8 cellular contexts compared by ENCODE assay signal in the genomic region with DNA sequence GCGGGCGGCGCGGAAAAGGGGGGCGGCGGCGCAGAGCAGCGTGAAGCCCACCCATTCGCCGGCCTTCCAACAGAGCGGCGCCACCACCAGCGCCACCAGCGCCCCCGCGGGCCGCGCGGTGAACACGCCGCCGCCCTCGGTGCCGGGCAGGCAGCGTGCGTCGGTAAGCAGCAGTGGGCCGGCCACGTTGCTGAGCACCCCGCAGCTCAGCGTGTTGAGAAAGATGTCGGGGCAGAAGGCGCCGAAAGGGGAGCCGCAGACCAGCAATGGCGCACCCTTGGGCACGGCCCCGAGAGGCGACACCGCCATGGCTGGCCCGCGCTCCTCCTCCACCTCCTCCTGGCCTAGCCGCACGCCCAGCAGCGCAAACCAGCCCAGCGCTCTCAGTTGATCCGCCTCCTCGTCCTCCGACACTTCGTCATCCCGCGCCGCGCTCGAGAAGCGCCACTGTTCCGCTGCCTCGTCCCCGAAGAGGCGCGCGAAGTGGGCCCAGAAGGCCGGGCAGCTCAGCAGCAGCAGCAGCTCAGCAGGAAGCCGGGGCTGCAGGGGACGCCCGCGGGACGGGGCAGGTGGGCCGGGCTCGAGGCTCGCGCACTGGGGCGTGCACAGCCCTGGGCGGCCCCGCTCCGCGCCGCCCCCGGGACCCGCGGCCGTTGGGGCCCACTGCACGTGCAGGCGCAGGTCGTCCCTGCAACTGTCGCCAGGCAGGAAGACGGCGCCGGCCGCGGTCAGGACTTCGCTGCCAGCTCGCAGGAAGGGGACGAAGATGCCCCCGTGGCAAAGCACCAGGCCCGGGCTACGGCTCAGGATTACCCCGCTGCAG. TPM values are rescaled to one million over a fixed set of nuclear protein-coding genes. Genes with fewer than 3 reads are reported as not detected.
DNase-seq lines count a peak whose midpoint lies in the region; ATAC-seq, FAIRE-seq and TF ChIP-seq lines count a peak whose summit lies in the region.

No MANE protein-coding gene starts in this region.

- peak overlapping the region; percentile 39 for H2BK5ac ChIP-seq in IMR-90 (ENCODE audit: low read depth, low read length, poor library complexity, severe bottlenecking)

- FAIRE-seq in urothelium cell line (lab: Jason Lieb, UNC), result peak; percentile 93

- H3K36me3 ChIP-seq in IMR-90 (ENCODE audit: control insufficient read depth, insufficient read depth, low read length), result peaks cover 13% of the 10 kb centered on the region
- no peaks in the 10 kb centered on the region for H3K36me3 ChIP-seq in prostate gland

- dilution Hi-C loops in IMR-90 (cut with HindIII; ENCODE audit: low sequenced_read_pairs, unreplicated experiment), result no loop called here

- TF ChIP-seq RAD21 in IMR-90 (IDR thresholded peaks at IDR 0.05; ENCODE audit: low read length), result peak; percentile 21; the same call in 1 of the 2 replicates

- 0 out of 2 replicates have a peak overlapping the region, but pooled peaks have one; percentile 38 for H3K56ac ChIP-seq in IMR-90 (ENCODE audit: extremely low read depth, insufficient read depth, low read length)

- no peak overlapping the region for H2BK15ac ChIP-seq in IMR-90 (ENCODE audit: low read depth, low read length)

- peak overlapping the region; percentile 49 for H2BK120ac ChIP-seq in IMR-90 (ENCODE audit: low read depth, low read length)

- H3K14ac ChIP-seq in IMR-90 (replicated peaks; ENCODE audit: low read depth, low read length), result peak overlapping the region; percentile 40; the same call in 1 of the 2 replicates

- intact Hi-C loops in IMR-90 (cut with micrococcal nuclease) (loop anchor here (1.0 to 10.0 kb wide), 3 partner anchors 171 to 341 kb away; partner anchors contain the start of gene COL13A1), left ventricle myocardium superior (cut with micrococcal nuclease) (no loop called here), prostate gland (cut with DNase I) (loop anchor here (2.0 kb wide), 1 partner anchor 25 kb away; the partner anchor contains the start of gene SAR1A)

- peak overlapping the region; percentile 45 for H4K91ac ChIP-seq in IMR-90 (ENCODE audit: insufficient read depth, low read depth, low read length)

- H3K27me3 ChIP-seq in IMR-90 (ENCODE audit: control insufficient read depth, insufficient read depth, low read length), result no peaks in the 10 kb centered on the region
- no peaks in the 10 kb centered on the region for H3K27me3 ChIP-seq in prostate gland (replicated peaks; ENCODE audit: insufficient read depth)

- H2AK5ac ChIP-seq in IMR-90 (ENCODE audit: low read depth, low read length), result peak overlapping the region; percentile 31

- peak overlapping the region; percentile 77 for H3K4ac ChIP-seq in IMR-90 (ENCODE audit: low read depth, low read length)

- H3K79me1 ChIP-seq in IMR-90 (ENCODE audit: low read depth in 1 of 2, low read length in 2 of 2), result peaks cover 35 to 63% of the 10 kb centered on the region in 2 experiments

- no peaks in the 10 kb centered on the region for H3K9me3 ChIP-seq in IMR-90 (ENCODE audit: control insufficient read depth, insufficient read depth, low read length)
- H3K9me3 ChIP-seq in prostate gland, result no peaks in the 10 kb centered on the region

- ATAC-seq in GM21529 (IDR thresholded peaks at IDR 0.05; ENCODE audit: unreplicated experiment), result peak; percentile 47
- peak; percentile 53 for ATAC-seq in IMR-90 (ENCODE audit: low read depth)
- peak; percentile 76 for ATAC-seq in left ventricle myocardium superior

- 0% methylated on average over 45 of the region's 98 CpGs; no CpG with 5 or more reads in 1 of the 2 experiments for WGBS in IMR-90 (ENCODE audit: extremely low coverage in 2 of 2, insufficient read length in 1 of 2), 2 experiments
- WGBS in adipose tissue, 3 donors, result 0 to 1% (median 0%) methylated on average over 63 to 97 of the region's 98 CpGs
- WGBS in prostate gland, result under 1% methylated on average over 54 of the region's 98 CpGs

- BruUV-seq in IMR-90 (replicated peaks; lab: Mats Ljungman, UMichigan), result no TSS peak

- H2AFZ ChIP-seq in IMR-90 (replicated peaks; ENCODE audit: low read length, poor library complexity), result peak overlapping the region; percentile 98

- TF ChIP-seq CTCF in IMR-90 (conservative IDR thresholded peaks at IDR 0.05; ENCODE audit: low read depth, low read length) (peak; percentile 58), prostate gland (IDR thresholded peaks at IDR 0.05) (peak in 2 of 4 experiments; percentile 57 to 69)

- TF ChIP-seq POLR2A in IMR-90 (IDR thresholded peaks at IDR 0.05; ENCODE audit: low read depth, low read length) (no peak), prostate gland (IDR thresholded peaks at IDR 0.05) (no peak)

- H3K9me1 ChIP-seq in IMR-90 (ENCODE audit: insufficient read depth, low read length), result peaks cover 13% of the 10 kb centered on the region; the same call in 1 of the 2 replicates

- CTCF ChIA-PET in IMR-90 (lab: Yijun Ruan, JAX), result interaction anchor here (0.6 to 2.1 kb wide), 21 partner anchors 10 to 259 kb away, joined by 3 to 9 read pairs (median 4); partner anchors contain the start of genes EIF4EBP2 and SAR1A

- peaks cover 50% of the 10 kb centered on the region for H4K20me1 ChIP-seq in IMR-90 (ENCODE audit: insufficient read depth, low read length)

- peak overlapping the region; percentile 49 for H3K4me3 ChIP-seq in IMR-90 (ENCODE audit: insufficient read depth, low read depth, low read length)
- H3K4me3 ChIP-seq in prostate gland, result peak overlapping the region; percentile 51 to 69

- in situ Hi-C loops in IMR-90 (cut with MboI; ENCODE audit: low sequenced_read_pairs), result no loop called here

- H3K4me1 ChIP-seq in IMR-90 (ENCODE audit: control insufficient read depth, insufficient read depth, low read length) (peaks cover 11% of the 10 kb centered on the region), prostate gland (replicated peaks) (peaks cover 8% of the 10 kb centered on the region)

- DNase-seq in ELR (ENCODE audit: low read depth) (peak; percentile 80), IMR-90 (peak; percentile 54), SW 1271 (lab: John Stamatoyannopoulos, UW) (peak; percentile 14 to 65), left ventricle myocardium superior (peak; percentile 78), prostate gland (ENCODE audit: low spot score) (peak; percentile 24), urothelium cell line (ENCODE audit: low spot score) (peak; percentile 87)

- peak overlapping the region; percentile 78 for H3K23ac ChIP-seq in IMR-90 (ENCODE audit: low read depth, low read length)

- peak overlapping the region; percentile 19; the same call in 1 of the 2 replicates for H4K5ac ChIP-seq in IMR-90 (ENCODE audit: low read depth, low read length)

- H3K4me2 ChIP-seq in IMR-90 (ENCODE audit: low read depth, low read length), result peak overlapping the region; percentile 63

- H3K27ac ChIP-seq in IMR-90 (ENCODE audit: insufficient read depth, low read length) (peak overlapping the region; percentile 64), adipose tissue (ENCODE audit: low read depth, low read length) (peak overlapping the region; percentile 0), prostate gland (peak overlapping the region; percentile 83 to 89)

- H4K8ac ChIP-seq in IMR-90 (ENCODE audit: low read depth in 2 of 2, low read length in 2 of 2), result peak overlapping the region; percentile 55 to 82; a peak in 3 of 4 replicates

- POLR2A ChIA-PET in IMR-90 (lab: Charles Lee; ENCODE audit: unreplicated experiment), result interaction anchor here (0.6 to 1.4 kb wide), 2 partner anchors 24 to 1595 kb away, joined by 3 to 13 read pairs; partner anchors contain the start of gene SAR1A

- peak overlapping the region; percentile 94 for H2AK9ac ChIP-seq in IMR-90 (replicated peaks; ENCODE audit: low read depth, low read length, poor library complexity)

- H3K9ac ChIP-seq in IMR-90 (ENCODE audit: low read depth, low read length), result peak overlapping the region; percentile 68

- H2BK20ac ChIP-seq in IMR-90 (ENCODE audit: low read depth, low read length), result no peak overlapping the region

- peak overlapping the region; percentile 19; the same call in 1 of the 2 replicates for H3K18ac ChIP-seq in IMR-90 (ENCODE audit: low read depth, low read length)

TF ChIP-seq in IMR-90, 13 proteins besides CTCF, POLR2A, EP300 and RAD21 (continues in another document):
- no peak for TF ChIP-seq SMC3 (IDR thresholded peaks at IDR 0.05; ENCODE audit: low read depth, low read length)
- peak; percentile 21; the same call in 1 of the 2 replicates for TF ChIP-seq BHLHE40 (IDR thresholded peaks at IDR 0.05; ENCODE audit: low read depth, low read length)
- no peak for TF ChIP-seq CHD1 (IDR thresholded peaks at IDR 0.05; ENCODE audit: low read depth, low read length)
- no peak for TF ChIP-seq RFX5 (IDR thresholded peaks at IDR 0.05; ENCODE audit: low read depth, low read length)
- TF ChIP-seq NFE2L2 (IDR thresholded peaks at IDR 0.05; ENCODE audit: low read depth, low read length), result no peak
- peak; percentile 94; the same call in 1 of the 2 replicates for TF ChIP-seq MXI1 (IDR thresholded peaks at IDR 0.05; ENCODE audit: borderline replicate concordance, low read depth, low read length)
- TF ChIP-seq CEBPB (IDR thresholded peaks at IDR 0.05; ENCODE audit: low read depth, low read length), result no peak

RNA-seq across cellular contexts. Expression of gene TYSND1, which starts 0.6 kb away (rescaled TPM):
- total RNA-seq in IMR-90 (2012; rRNA removed) (2.8 and 2.9 TPM in 2 replicates), left ventricle myocardium superior (6.6 TPM), prostate gland (10 to 100 TPM; 18.2 to 32.4 TPM)
- polyA plus RNA-seq in IMR-90 (2012; rRNA removed) (4.1 and 4.6 TPM in 2 replicates), adipose tissue (10 to 100 TPM in 1 of 3 donors, 1 to 10 TPM in 2; 8.0 to 14.9 (median 9.6) TPM)
- 4.0 and 5.5 TPM in 2 replicates for polyA plus RNA-seq in IMR-90 (2012; cell fraction: cytosol; rRNA removed)
- polyA plus RNA-seq in IMR-90 (2012; cell fraction: nucleus; rRNA removed; ENCODE audit: low replicate concordance), result 12.4 and 20.6 TPM in 2 replicates

RNA-seq across cellular contexts. Expression of gene AIFM2, which starts 13.3 kb away (rescaled TPM):
- total RNA-seq in IMR-90 (2012; rRNA removed) (1.7 and 2.0 TPM in 2 replicates), left ventricle myocardium superior (16.3 TPM), prostate gland (10 to 100 TPM; 10.7 to 12.2 TPM)
- polyA plus RNA-seq in IMR-90 (2012; rRNA removed) (4.5 and 4.6 TPM in 2 replicates), adipose tissue (10 to 100 TPM; 12.3 to 88.0 (median 24.6) TPM)
- polyA plus RNA-seq in IMR-90 (2012; cell fraction: cytosol; rRNA removed), result 3.6 and 5.9 TPM in 2 replicates
- 6.3 and 6.9 TPM in 2 replicates for polyA plus RNA-seq in IMR-90 (2012; cell fraction: nucleus; rRNA removed; ENCODE audit: low replicate concordance)

RNA-seq across cellular contexts. Expression of gene SAR1A, which starts 24.4 kb away (rescaled TPM):
- total RNA-seq in IMR-90 (2012; rRNA removed) (161 and 272 TPM in 2 replicates), left ventricle myocardium superior (88.1 TPM), prostate gland (10 to 100 TPM; 48.3 to 68.0 TPM)
- polyA plus RNA-seq in IMR-90 (2012; rRNA removed) (45.8 and 56.9 TPM in 2 replicates), adipose tissue (10 to 100 TPM; 22.8 to 84.3 (median 81.8) TPM)
- polyA plus RNA-seq in IMR-90 (2012; cell fraction: cytosol; rRNA removed), result 11.8 and 25.4 TPM in 2 replicates
- 11.6 and 90.2 TPM in 2 replicates for polyA plus RNA-seq in IMR-90 (2012; cell fraction: nucleus; rRNA removed; ENCODE audit: low replicate concordance)

Comparison
In these comparisons a context has a peak if more than half of its experiments do, and no peak if none do; other contexts are left out.
1. Peak in every context shown above with its lines: DNase-seq, ATAC-seq, H3K4me3 ChIP-seq and H3K27ac ChIP-seq.
2. DNase-seq: peak in every context shown above with its lines; median percentile 87 in urothelium cell line; 80 in ELR; 78 in left ventricle myocardium superior; 54 in IMR-90; 40 in SW 1271; 24 in prostate gland.
3. H3K27ac ChIP-seq: peak in every context shown above with its lines; median percentile 86 in prostate gland; 64 in IMR-90; 0 in adipose tissue.